In genomic region chr1:110291241-110292030, GRCh38 we compare ENCODE assay signal across 22 cellular contexts. TPM values are rescaled to one million over a fixed set of nuclear protein-coding genes. Genes with fewer than 3 reads are reported as not detected.
DNase-seq lines count a peak whose midpoint lies in the region; ATAC-seq and TF ChIP-seq lines count a peak whose summit lies in the region.
"Had no signal": no experiment of that assay in that cellular context is flagged by ENCODE, and none has a peak within 500 bp of the region (broad histone marks: within the 10 kb centered on the region; RNA-seq: fewer than 3 reads in every experiment).

No MANE protein-coding gene starts in this region.

- no peak for DNase-seq in activated CD4-positive, alpha-beta T cell treated with anti-CD3 and anti-CD28 coated beads for 36 hours
- DNase-seq in activated CD4-positive, alpha-beta T cell treated with anti-CD3 and anti-CD28 coated beads, Interleukin-2, amount 50 U/mL, for 48 hours: no peak
- peak; percentile 12 for DNase-seq in NCI-H1694 (lab: John Stamatoyannopoulos, UW)
- DNase-seq in left lobe of liver (ENCODE audit: low spot score): no peak
- DNase-seq in GM23338 (ENCODE audit: low spot score): no peak
- no peak for DNase-seq in progenitor cell of endocrine pancreas (ENCODE audit: low spot score, unreplicated experiment)
- no peak for DNase-seq in NCI-H187 treated with DMSO at 0.1 percent for 48 hours (lab: John Stamatoyannopoulos, UW)
- DNase-seq: activated CD4-positive, alpha-beta memory T cell treated with anti-CD3 and anti-CD28 coated beads, Interleukin-2, amount 10 ng/mL, durations not matched to agents 7 days and 5 days; activated naive CD4-positive, alpha-beta T cell treated with Interleukin-2 at 50 U/mL for 16 hours; anterior cingulate cortex; CD8-positive, alpha-beta T cell; central memory CD4-positive, alpha-beta T cell; erythroblast; KBM-7; NCI-H2081; psoas muscle had no signal

- no peak for ATAC-seq in activated CD4-positive, alpha-beta T cell treated with anti-CD3 and anti-CD28 coated beads for 36 hours
- peak; percentile 25 for ATAC-seq in left lobe of liver
- ATAC-seq in GM23338: no peak
- ATAC-seq in HG02623 (IDR thresholded peaks at IDR 0.05; ENCODE audit: unreplicated experiment): no peak
- ATAC-seq: CD8-positive, alpha-beta T cell; WTC11 had no signal

- H3K27me3 Mint-ChIP-seq in activated CD4-positive, alpha-beta T cell treated with anti-CD3 and anti-CD28 coated beads for 36 hours: no peaks in the 10 kb centered on the region
- H3K27me3 Mint-ChIP-seq in GM23338 (ENCODE audit: insufficient read depth, low read depth, poor library complexity) (peaks cover 3% of the 10 kb centered on the region), progenitor cell of endocrine pancreas (peaks cover 35% of the 10 kb centered on the region)
- H3K27me3 Mint-ChIP-seq: activated CD4-positive, alpha-beta memory T cell treated with anti-CD3 and anti-CD28 coated beads, Interleukin-2, amount 10 ng/mL, durations not matched to agents 7 days and 5 days had no signal

- H3K27ac ChIP-seq in GM23338 (ENCODE audit: low read depth): no peak overlapping the region
- H3K27ac ChIP-seq: psoas muscle, SJCRH30, vagina had no signal

- H3K27me3 ChIP-seq in GM23338 (ENCODE audit: insufficient read depth): no peaks in the 10 kb centered on the region
- H3K27me3 ChIP-seq: vagina had no signal

- peak overlapping the region; percentile 39 for H3K27ac Mint-ChIP-seq in activated CD4-positive, alpha-beta T cell treated with anti-CD3 and anti-CD28 coated beads for 36 hours
- H3K27ac Mint-ChIP-seq in GM23338 (no peak overlapping the region), progenitor cell of endocrine pancreas (no peak overlapping the region)
- H3K27ac Mint-ChIP-seq: activated CD4-positive, alpha-beta memory T cell treated with anti-CD3 and anti-CD28 coated beads, Interleukin-2, amount 10 ng/mL, durations not matched to agents 7 days and 5 days; CD8-positive, alpha-beta T cell; WTC11 had no signal

- POLR2A ChIA-PET in activated CD4-positive, alpha-beta T cell treated with anti-CD3 and anti-CD28 coated beads for 36 hours (lab: Charles Lee): no interaction called here

- H4K20me1 ChIP-seq in GM23338 (replicated peaks; ENCODE audit: insufficient read depth): no peaks in the 10 kb centered on the region

- CTCF ChIA-PET in activated CD4-positive, alpha-beta T cell treated with anti-CD3 and anti-CD28 coated beads for 36 hours (lab: Charles Lee): interaction anchor here (0.6 to 3.9 kb wide), 11 partner anchors 9 to 205 kb away, joined by 3 to 14 read pairs (median 4); no protein-coding TSS in a partner anchor

- H3K4me1 Mint-ChIP-seq in activated CD4-positive, alpha-beta T cell treated with anti-CD3 and anti-CD28 coated beads for 36 hours: no peaks in the 10 kb centered on the region
- peaks cover 16% of the 10 kb centered on the region for H3K4me1 Mint-ChIP-seq in GM23338
- H3K4me1 Mint-ChIP-seq in progenitor cell of endocrine pancreas (ENCODE audit: low read depth): peaks cover 5% of the 10 kb centered on the region
- H3K4me1 Mint-ChIP-seq: activated CD4-positive, alpha-beta memory T cell treated with anti-CD3 and anti-CD28 coated beads, Interleukin-2, amount 10 ng/mL, durations not matched to agents 7 days and 5 days had no signal

- no peak overlapping the region for H3K4me3 Mint-ChIP-seq in activated CD4-positive, alpha-beta T cell treated with anti-CD3 and anti-CD28 coated beads for 36 hours
- no peak overlapping the region for H3K4me3 Mint-ChIP-seq in GM23338
- H3K4me3 Mint-ChIP-seq in progenitor cell of endocrine pancreas (ENCODE audit: low read depth): no peak overlapping the region
- H3K4me3 Mint-ChIP-seq: activated CD4-positive, alpha-beta memory T cell treated with anti-CD3 and anti-CD28 coated beads, Interleukin-2, amount 10 ng/mL, durations not matched to agents 7 days and 5 days; CD8-positive, alpha-beta T cell; neural crest cell; T-helper 1 cell treated with Interleukin-12 subunit alpha and Interleukin-12 subunit beta and Interleukin-4 antibody, amounts not matched to agents 30 μg/mL and 1 μg/mL, for 36 hours; WTC11 had no signal

- no peaks in the 10 kb centered on the region for H3K36me3 Mint-ChIP-seq in activated CD4-positive, alpha-beta T cell treated with anti-CD3 and anti-CD28 coated beads for 36 hours (ENCODE audit: low read depth)
- H3K36me3 Mint-ChIP-seq in GM23338 (ENCODE audit: low read depth): no peaks in the 10 kb centered on the region
- no peaks in the 10 kb centered on the region for H3K36me3 Mint-ChIP-seq in progenitor cell of endocrine pancreas (ENCODE audit: insufficient read depth)
- H3K36me3 Mint-ChIP-seq: CD8-positive, alpha-beta T cell; WTC11 had no signal

- H3K9me3 Mint-ChIP-seq in activated CD4-positive, alpha-beta T cell treated with anti-CD3 and anti-CD28 coated beads for 36 hours (ENCODE audit: low read depth): no peaks in the 10 kb centered on the region
- H3K9me3 Mint-ChIP-seq in GM23338 (no peaks in the 10 kb centered on the region), progenitor cell of endocrine pancreas (ENCODE audit: low read depth) (no peaks in the 10 kb centered on the region)
- H3K9me3 Mint-ChIP-seq: activated CD4-positive, alpha-beta memory T cell treated with anti-CD3 and anti-CD28 coated beads, Interleukin-2, amount 10 ng/mL, durations not matched to agents 7 days and 5 days; CD8-positive, alpha-beta T cell; neural crest cell; T-helper 1 cell treated with Interleukin-12 subunit alpha and Interleukin-12 subunit beta and Interleukin-4 antibody, amounts not matched to agents 30 μg/mL and 1 μg/mL, for 36 hours; WTC11 had no signal

- no peak overlapping the region for H3K4me2 ChIP-seq in GM23338

- TF ChIP-seq CTCF in GM23338 (conservative IDR thresholded peaks at IDR 0.05; ENCODE audit: low read depth in 2 of 2) (no peak), progenitor cell of endocrine pancreas (IDR thresholded peaks at IDR 0.05; ENCODE audit: unreplicated experiment) (no peak)

- no peaks in the 10 kb centered on the region for H3K36me3 ChIP-seq in GM23338 (ENCODE audit: insufficient read depth)
- H3K36me3 ChIP-seq: SJCRH30, vagina had no signal

- H3K9me2 ChIP-seq in GM23338 (ENCODE audit: insufficient read depth): no peaks in the 10 kb centered on the region

- intact Hi-C loops in activated CD4-positive, alpha-beta T cell treated with anti-CD3 and anti-CD28 coated beads for 36 hours (cut with DNase I, micrococcal nuclease): no loop called here

- no peaks in the 10 kb centered on the region for H3F3A ChIP-seq in GM23338 (replicated peaks; ENCODE audit: low read depth)

- no peak overlapping the region for H3K4me3 ChIP-seq in GM23338
- H3K4me3 ChIP-seq: psoas muscle, SJCRH30, vagina had no signal

- H3K79me2 ChIP-seq in GM23338 (replicated peaks; ENCODE audit: insufficient read depth): no peaks in the 10 kb centered on the region

- no peak overlapping the region for H2AFZ ChIP-seq in GM23338

- 0 out of 2 replicates have a peak, but pooled peaks cover 3% of the 10 kb centered on the region for H3K4me1 ChIP-seq in GM23338 (ENCODE audit: insufficient read depth)
- H3K4me1 ChIP-seq: psoas muscle, SJCRH30, vagina had no signal

TF ChIP-seq in GM23338, 12 proteins besides CTCF, POLR2A, EP300 and RAD21 (continues in another document):
- TF ChIP-seq ZNF114 (CRISPR knock-in tag; IDR thresholded peaks at IDR 0.05): no peak
- TF ChIP-seq STAT1 (IDR thresholded peaks at IDR 0.05; ENCODE audit: unreplicated experiment): no peak
- no peak for TF ChIP-seq CREB1 (CRISPR knock-in tag; IDR thresholded peaks at IDR 0.05; ENCODE audit: low read depth)
- no peak for TF ChIP-seq EZH2phosphoT487 (IDR thresholded peaks at IDR 0.05; ENCODE audit: unreplicated experiment)
- no peak for TF ChIP-seq NANOG (IDR thresholded peaks at IDR 0.05; ENCODE audit: borderline replicate concordance)
- no peak for TF ChIP-seq EZH2 (IDR thresholded peaks at IDR 0.05; ENCODE audit: low read depth, unreplicated experiment)
- no peak for TF ChIP-seq ZNF331 (CRISPR knock-in tag; IDR thresholded peaks at IDR 0.05; ENCODE audit: low read depth)
- TF ChIP-seq JUNB (IDR thresholded peaks at IDR 0.05; ENCODE audit: unreplicated experiment): no peak
- TF ChIP-seq POLR2AphosphoS5 (IDR thresholded peaks at IDR 0.05; ENCODE audit: low read depth): no peak

RNA-seq across cellular contexts. Expression of gene RBM15, which starts 47.7 kb away (rescaled TPM):
- 10 to 100 TPM; 60.7 to 63.2 TPM for total RNA-seq in activated CD4-positive, alpha-beta T cell treated with anti-CD3 and anti-CD28 coated beads for 36 hours
- total RNA-seq in left lobe of liver (9.6 TPM), progenitor cell of endocrine pancreas (31.6 and 31.9 TPM in 2 replicates)
- 68.3 and 84.0 TPM in 2 replicates for total RNA-seq in GM23338 (2014; rRNA removed; shearing (Covaris generic))
- polyA plus RNA-seq in GM23338 (2016; fragmentation: Nextera tagmentation; extraction: Ambion mirVana): 20.6 and 20.8 TPM in 2 replicates
